In the genomic region with DNA sequence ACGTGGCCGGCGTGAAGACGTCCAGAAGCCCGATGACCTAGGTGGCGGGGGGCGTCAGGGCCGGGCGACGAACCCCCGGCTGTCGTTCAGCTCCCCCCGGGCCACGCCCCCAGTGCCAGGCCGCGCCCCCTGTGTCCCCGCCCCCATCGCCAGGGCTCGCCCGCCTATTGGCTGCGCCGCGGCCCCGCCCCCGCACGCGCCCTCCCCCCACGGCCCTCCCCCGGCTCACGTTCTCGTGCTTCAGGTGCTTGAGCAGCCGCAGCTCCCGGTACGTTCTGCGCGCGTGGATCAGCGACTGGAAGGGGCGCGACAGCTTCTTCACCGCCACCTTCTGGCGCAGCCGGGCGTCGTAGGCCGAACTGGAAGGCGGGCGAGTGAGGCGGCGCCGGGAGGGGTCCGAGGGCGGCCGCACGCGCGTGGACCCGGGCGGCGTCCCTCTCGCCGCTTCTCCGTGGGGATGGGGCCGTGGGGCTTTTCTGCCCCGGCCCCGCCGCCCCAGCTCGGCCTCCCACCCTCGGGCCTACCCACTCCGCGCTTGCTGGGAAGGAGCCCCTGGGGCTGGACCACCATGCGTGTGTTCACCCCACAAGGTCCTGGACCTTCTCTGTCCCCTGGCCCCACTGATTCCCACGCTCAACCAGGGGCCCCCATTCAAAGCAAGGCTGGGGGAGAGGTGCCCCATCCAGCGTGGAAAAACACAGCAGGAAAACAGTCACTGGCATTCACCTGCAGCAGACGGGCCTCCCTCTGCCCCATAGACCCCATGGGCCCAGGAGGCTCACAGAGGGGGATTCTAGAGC, we compare ENCODE assay signal across 8 cellular contexts. TPM values are rescaled to one million over a fixed set of nuclear protein-coding genes. Genes with fewer than 3 reads are reported as not detected.
DNase-seq lines count a peak whose midpoint lies in the region; TF ChIP-seq lines count a peak whose summit lies in the region.

No MANE protein-coding gene starts in this region.

- H3K4me1 ChIP-seq in esophagus squamous epithelium, result peaks cover 41 to 64% (median 49%) of the 10 kb centered on the region in 3 donors

- H3K9me3 ChIP-seq in esophagus squamous epithelium, result no peaks in the 10 kb centered on the region

- intact Hi-C loops in esophagus squamous epithelium (cut with DNase I) (no loop called here), posterior cingulate gyrus (cut with DNase I) (no loop called here)

- H3K27me3 ChIP-seq in esophagus squamous epithelium, result peaks cover 0 to 23% (median 0%) of the 10 kb centered on the region in 4 donors

- peak overlapping the region in 2 of 4 donors; percentile 11 to 84 for H3K27ac ChIP-seq in esophagus squamous epithelium

- TF ChIP-seq CTCF in GM13976 (IDR thresholded peaks at IDR 0.05; ENCODE audit: borderline replicate concordance, control extremely low read depth, extremely low read depth, insufficient read depth, missing control alignments) (peak; percentile 31), esophagus squamous epithelium (IDR thresholded peaks at IDR 0.05) (peak in 3 of 6 experiments; percentile 8 to 37 (median 13))

- peak overlapping the region in 3 of 4 donors; percentile 1 to 59 (median 39) for H3K4me3 ChIP-seq in esophagus squamous epithelium

- H3K36me3 ChIP-seq in esophagus squamous epithelium, result peaks cover 0 to 2% (median 0%) of the 10 kb centered on the region in 3 donors

- WGBS in esophagus squamous epithelium, 2 donors, result 0% methylated on average over 1 of the region's 75 CpGs; no CpG with 5 or more reads in 1 of the 2 donors

- DNase-seq in GM13976 (ENCODE audit: low spot score) (peak; percentile 77), esophagus squamous epithelium (lab: John Stamatoyannopoulos, UW) (no peak), posterior cingulate gyrus (peak in 6 of 10 donors; percentile 58 to 93 (median 72)), foreskin melanocyte (no peak), NCI-H446 (lab: John Stamatoyannopoulos, UW) (no peak), NCI-H774 (lab: John Stamatoyannopoulos, UW) (no peak), DMS153 (lab: John Stamatoyannopoulos, UW) (no peak)
- peak; percentile 44 for DNase-seq in activated CD8-positive, alpha-beta memory T cell treated with anti-CD3 and anti-CD28 coated beads, Interleukin-2, amount 50 U/mL, for 4 hours

- no peak for TF ChIP-seq POLR2A in esophagus squamous epithelium (IDR thresholded peaks at IDR 0.05)

- in situ Hi-C loops in GM13976 (cut with MboI; ENCODE audit: low sequenced_read_pairs, unreplicated experiment), result no loop called here

RNA-seq across cellular contexts. Expression of a gene that starts 2.4 kb away (rescaled TPM):
- 1 to 10 TPM; 2.4 to 5.7 (median 3.5) TPM for total RNA-seq in esophagus squamous epithelium

RNA-seq across cellular contexts. Expression of a gene that starts 6.3 kb away (rescaled TPM):
- total RNA-seq in esophagus squamous epithelium, result 1 to 10 TPM in 3 of 4 donors, under 1 TPM in 1; 0.19 to 6.9 (median 2.3) TPM

RNA-seq across cellular contexts. Expression of a gene that starts 16.7 kb away (rescaled TPM):
- total RNA-seq in esophagus squamous epithelium, result 10 to 100 TPM; 18.2 to 46.3 (median 35.6) TPM

RNA-seq across cellular contexts. Expression of a gene that starts 23.0 kb away (rescaled TPM):
- 10 to 100 TPM; 20.3 to 44.3 (median 32.2) TPM for total RNA-seq in esophagus squamous epithelium

RNA-seq across cellular contexts. Expression of a gene that starts 39.7 kb away (rescaled TPM):
- total RNA-seq in esophagus squamous epithelium, result 100 to 1,000 TPM in 3 of 4 donors, 10 to 100 TPM in 1; 80.9 to 231 (median 129) TPM

Comparison
In these comparisons a context has a peak if more than half of its experiments do, and no peak if none do; other contexts are left out.
1. DNase-seq: peak in GM13976 (single experiment), activated CD8-positive, alpha-beta memory T cell treated with anti-CD3 and anti-CD28 coated beads, Interleukin-2, amount 50 U/mL, for 4 hours (single experiment) and posterior cingulate gyrus (6 of 10); none in esophagus squamous epithelium (single experiment), foreskin melanocyte (single experiment), NCI-H446 (0 of 2), NCI-H774 (single experiment) and DMS153 (single experiment).